Comparison of ENCODE assay signal across 21 cellular contexts in the genomic region with DNA sequence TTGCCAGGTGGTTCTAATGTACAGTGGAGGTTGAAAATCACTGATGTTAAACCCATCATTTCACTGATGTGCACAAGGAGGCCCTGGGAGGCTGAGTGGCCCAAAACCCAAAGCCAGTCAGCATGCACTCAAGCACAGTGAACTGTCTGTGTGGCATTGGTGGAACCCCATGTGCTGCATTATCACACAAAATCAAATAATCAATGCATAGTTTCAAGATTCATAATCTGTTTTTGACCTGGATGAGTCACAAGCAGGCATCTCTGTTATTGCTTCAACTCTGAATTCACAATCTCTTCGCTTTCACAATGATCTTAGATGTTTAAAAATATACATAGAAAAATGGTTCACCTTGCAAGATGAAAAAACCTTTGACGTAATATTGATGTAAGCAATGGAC.
DNase-seq lines count a peak whose midpoint lies in the region; ATAC-seq and TF ChIP-seq lines count a peak whose summit lies in the region.
"Had no signal": no experiment of that assay in that cellular context is flagged by ENCODE, and none has a peak within 500 bp of the region (broad histone marks: within the 10 kb centered on the region; RNA-seq: fewer than 3 reads in every experiment).

No MANE protein-coding gene starts in this region.

- no peak overlapping the region for H3K9ac ChIP-seq in GM23248
- no peak overlapping the region for H3K9ac ChIP-seq in adipocyte (ENCODE audit: low read length)
- no peak overlapping the region for H3K9ac ChIP-seq in mesenchymal stem cell (ENCODE audit: low read length)

- no peaks in the 10 kb centered on the region for H3F3A ChIP-seq in GM23248 (ENCODE audit: insufficient read depth)

- no peak overlapping the region for H4K8ac ChIP-seq in mesenchymal stem cell (ENCODE audit: low read length)

- in situ Hi-C loops in GM23248 (cut with MboI): no loop called here

- no peak overlapping the region for H2BK5ac ChIP-seq in mesenchymal stem cell (ENCODE audit: low read depth, low read length, poor library complexity, severe bottlenecking)

- no peak overlapping the region for H3K23ac ChIP-seq in mesenchymal stem cell (ENCODE audit: low read length in 2 of 2)

- no peak overlapping the region for H2BK15ac ChIP-seq in mesenchymal stem cell (ENCODE audit: low read depth, poor library complexity, severe bottlenecking)

- H3K27me3 ChIP-seq in GM23248 (replicated peaks; ENCODE audit: insufficient read depth) (no peaks in the 10 kb centered on the region), adipocyte (replicated peaks; ENCODE audit: control insufficient read depth, insufficient read depth, low read length) (peaks cover 2% of the 10 kb centered on the region), mesenchymal stem cell (ENCODE audit: control insufficient read depth in 1 of 2, insufficient read depth in 1 of 2, low read length in 2 of 2) (no peaks in the 10 kb centered on the region)
- H3K27me3 ChIP-seq: gastroesophageal sphincter, uterus had no signal

- TF ChIP-seq CTCF in fibroblast of mammary gland (conservative IDR thresholded peaks at IDR 0.05; ENCODE audit: control insufficient read depth, insufficient read depth, low read depth, low read length): no peak

- no peaks in the 10 kb centered on the region for H3K79me1 ChIP-seq in mesenchymal stem cell (replicated peaks; ENCODE audit: low read length, poor library complexity, severe bottlenecking)

- no peak overlapping the region for H2BK12ac ChIP-seq in mesenchymal stem cell (ENCODE audit: low read length in 2 of 2)

- no peak overlapping the region for H3K4me3 ChIP-seq in GM23248
- no peak overlapping the region for H3K4me3 ChIP-seq in adipocyte (ENCODE audit: low read length)
- no peak overlapping the region for H3K4me3 ChIP-seq in fibroblast of mammary gland (ENCODE audit: control insufficient read depth, low read depth, low read length)
- H3K4me3 ChIP-seq in mesenchymal stem cell (ENCODE audit: insufficient read depth in 1 of 2, low read depth in 1 of 2, low read length in 2 of 2): no peak overlapping the region
- H3K4me3 ChIP-seq: gastroesophageal sphincter, uterus had no signal

- no peaks in the 10 kb centered on the region for H4K20me1 ChIP-seq in GM23248 (ENCODE audit: insufficient read depth)

- no peak overlapping the region for H3K14ac ChIP-seq in mesenchymal stem cell (ENCODE audit: low read length in 2 of 2)

- H3K4me1 ChIP-seq in GM23248 (ENCODE audit: insufficient read depth) (peaks cover 17% of the 10 kb centered on the region), adipocyte (ENCODE audit: control insufficient read depth, insufficient read depth, low read length) (peaks cover 9% of the 10 kb centered on the region), mesenchymal stem cell (ENCODE audit: control insufficient read depth, insufficient read depth, low read depth, low read length) (peaks cover 5% of the 10 kb centered on the region)
- H3K4me1 ChIP-seq: gastroesophageal sphincter, uterus had no signal

- H2AFZ ChIP-seq in GM23248: no peak overlapping the region
- no peak overlapping the region for H2AFZ ChIP-seq in mesenchymal stem cell (ENCODE audit: low read depth, low read length)

- H4K91ac ChIP-seq in mesenchymal stem cell (ENCODE audit: low read length): no peak overlapping the region

- ATAC-seq in HG03571 (IDR thresholded peaks at IDR 0.05; ENCODE audit: unreplicated experiment): no peak
- ATAC-seq in GM21526 (IDR thresholded peaks at IDR 0.05; ENCODE audit: low FRiP score, unreplicated experiment): no peak
- no peak for ATAC-seq in HG02981 (IDR thresholded peaks at IDR 0.05; ENCODE audit: unreplicated experiment)
- ATAC-seq: activated naive CD8-positive, alpha-beta T cell treated with anti-CD3 and anti-CD28 coated beads, Interleukin-2, amount 50 U/mL, for 24 hours; gastroesophageal sphincter; naive thymus-derived CD8-positive, alpha-beta T cell had no signal

- H3K36me3 ChIP-seq in GM23248 (ENCODE audit: low read depth): no peaks in the 10 kb centered on the region
- no peaks in the 10 kb centered on the region for H3K36me3 ChIP-seq in adipocyte (ENCODE audit: control insufficient read depth, insufficient read depth, low read length, severe bottlenecking)
- no peaks in the 10 kb centered on the region for H3K36me3 ChIP-seq in mesenchymal stem cell (ENCODE audit: control insufficient read depth in 1 of 2, insufficient read depth in 2 of 2, low read depth in 1 of 2, low read length in 2 of 2)
- H3K36me3 ChIP-seq: gastroesophageal sphincter, uterus had no signal

- H3K27ac ChIP-seq in GM23248 (no peak overlapping the region), mesenchymal stem cell (ENCODE audit: low read length, poor library complexity, severe bottlenecking) (no peak overlapping the region)
- H3K27ac ChIP-seq: C4-2B, gastroesophageal sphincter, uterus had no signal

- whole genome bisulfite sequencing in GM23248 (ENCODE audit: low coverage in 1 of 2, low lambda C conversion rate in 2 of 2, missing lambda C conversion rate in 2 of 2), 2 experiments: 31 to 36% methylated on average over 2 of the region's 2 CpGs
- no CpG with 5 or more reads among the region's 2 CpGs for WGBS in mesenchymal stem cell

- H3K9me3 ChIP-seq in GM23248 (ENCODE audit: low read depth) (no peaks in the 10 kb centered on the region), adipocyte (ENCODE audit: control insufficient read depth, low read length) (no peaks in the 10 kb centered on the region), mesenchymal stem cell (ENCODE audit: control insufficient read depth, low read length) (no peaks in the 10 kb centered on the region)
- H3K9me3 ChIP-seq: gastroesophageal sphincter, uterus had no signal

- H3K4ac ChIP-seq in mesenchymal stem cell (ENCODE audit: low read depth in 1 of 2, low read length in 2 of 2): no peak overlapping the region

- no peak overlapping the region for H3K18ac ChIP-seq in mesenchymal stem cell (ENCODE audit: low read depth in 1 of 2, low read length in 2 of 2)

- H3K4me2 ChIP-seq in GM23248 (ENCODE audit: unreplicated experiment): no peak overlapping the region
- H3K4me2 ChIP-seq in mesenchymal stem cell (ENCODE audit: low read length, poor library complexity, severe bottlenecking): no peak overlapping the region

- no peak overlapping the region for H2BK120ac ChIP-seq in mesenchymal stem cell (ENCODE audit: low read depth, low read length)

- DNase-seq in GM23248 (peak; percentile 53), adipocyte (ENCODE audit: low read depth) (peak; percentile 38), fibroblast of mammary gland (ENCODE audit: low read depth) (peak; percentile 57), mesenchymal stem cell (peak; percentile 35), CD1c-positive myeloid dendritic cell (ENCODE audit: extremely low spot score) (no peak)
- DNase-seq: activated CD4-positive, alpha-beta T cell treated with anti-CD3 and anti-CD28 coated beads for 48 hours; activated naive CD8-positive, alpha-beta T cell treated with anti-CD3 and anti-CD28 coated beads, Interleukin-2, amount 50 U/mL, for 24 hours; activated T-cell treated with anti-CD3 and anti-CD28 coated beads, Interleukin-2, amount 50 U/mL, for 24 hours; hypothalamus; islet precursor cell; naive thymus-derived CD8-positive, alpha-beta T cell; NK-92 treated with Interleukin-12 subunit alpha and Interleukin-12 subunit beta, amount 100 ng/mL, for 24 hours; stimulated activated naive CD4-positive, alpha-beta T cell treated with Interleukin-2 at 50 U/mL for 16 hours; SW 1271; T-helper 9 cell; uterus had no signal

- no peak overlapping the region for H2AK5ac ChIP-seq in mesenchymal stem cell (ENCODE audit: low read length, severe bottlenecking)

- no peaks in the 10 kb centered on the region for H3K79me2 ChIP-seq in GM23248 (ENCODE audit: insufficient read depth)

- H3K9me2 ChIP-seq in GM23248 (ENCODE audit: insufficient read depth): no peaks in the 10 kb centered on the region
